In genomic region chr7:4993471-4993870, GRCh38 we compare ENCODE assay signal across 32 cellular contexts. TPM values are rescaled to one million over a fixed set of nuclear protein-coding genes. Genes with fewer than 3 reads are reported as not detected.
"Had no signal": no experiment of that assay in that cellular context is flagged by ENCODE, and none has a peak within 500 bp of the region (broad histone marks: within the 10 kb centered on the region; RNA-seq: fewer than 3 reads in every experiment).

No MANE protein-coding gene starts in this region.

- H3K79me2 ChIP-seq: hepatocyte had no signal

- DNase-seq: islet precursor cell; left ventricle myocardium inferior; mesendoderm; naive B cell; natural killer cell; nephron progenitor cell; occipital lobe; ovary; right lobe of liver; stimulated activated CD4-positive, alpha-beta T cell treated with anti-CD3 and anti-CD28 coated beads, Interleukin-1b, Interleukin-23, amount 100 ng/mL, for 48 hours; stimulated activated CD4-positive, alpha-beta T cell treated with anti-CD3 and anti-CD28 coated beads, Interleukin-2, amount 100 ng/mL, for 48 hours; stimulated activated CD4-positive, alpha-beta T cell treated with anti-CD3 and anti-CD28 coated beads, Interleukin-4, amount 100 ng/mL, for 4 hours; stimulated activated CD8-positive, alpha-beta memory T cell treated with anti-CD3 and anti-CD28 coated beads, Interleukin-4, amount 100 ng/mL, for 48 hours; stimulated activated naive CD4-positive, alpha-beta T cell treated with Interleukin-2 at 50 U/mL for 16 hours; stimulated activated naive CD8-positive, alpha-beta T cell treated with anti-CD3 and anti-CD28 coated beads, Interleukin-15, amount 100 ng/mL, for 72 hours; upper lobe of right lung had no signal

- H3K4me2 ChIP-seq: hepatocyte, neural progenitor cell, smooth muscle cell had no signal

- H3K4me1 ChIP-seq: left ventricle myocardium inferior, neural progenitor cell, right atrium auricular region, right lobe of liver, tibial nerve, upper lobe of right lung, vagina had no signal

- H3K9me3 ChIP-seq: left ventricle myocardium inferior, neutrophil, ovary, right atrium auricular region, right lobe of liver, tibial nerve, upper lobe of right lung, vagina had no signal

- H2AFZ ChIP-seq: hepatocyte, neural progenitor cell had no signal

- H3K4me3 ChIP-seq: hepatocyte, left ventricle myocardium inferior, lung, neural progenitor cell, ovary, right atrium auricular region, right lobe of liver, smooth muscle cell, tibial nerve, upper lobe of right lung, vagina had no signal

- H3K9ac ChIP-seq: neural progenitor cell had no signal

- H3K27ac ChIP-seq: hepatocyte, left ventricle myocardium inferior, neural progenitor cell, neutrophil, ovary, right atrium auricular region, right lobe of liver, tibial nerve, upper lobe of right lung, vagina had no signal

- H3K27me3 ChIP-seq: hepatocyte, neural progenitor cell, neutrophil, ovary, right atrium auricular region, right lobe of liver, tibial nerve, upper lobe of right lung, vagina had no signal

- H3K36me3 ChIP-seq: neural progenitor cell, ovary had no signal

RNA-seq across cellular contexts. Expression of gene MMD2, which starts 34.5 kb away (rescaled TPM):
- total RNA-seq: hepatocyte, kidney epithelial cell, left ventricle myocardium inferior, lower leg skin, lung, mesothelial cell of epicardium, mononuclear cell, natural killer cell, ovary, progenitor cell of endocrine pancreas, pulmonary artery endothelial cell, renal cortical epithelial cell, right lobe of liver, skeletal muscle tissue, smooth muscle cell, upper lobe of right lung, vagina had no signal
- polyA plus RNA-seq: hepatocyte, lung, ovary, smooth muscle cell had no signal
